In the genomic region with DNA sequence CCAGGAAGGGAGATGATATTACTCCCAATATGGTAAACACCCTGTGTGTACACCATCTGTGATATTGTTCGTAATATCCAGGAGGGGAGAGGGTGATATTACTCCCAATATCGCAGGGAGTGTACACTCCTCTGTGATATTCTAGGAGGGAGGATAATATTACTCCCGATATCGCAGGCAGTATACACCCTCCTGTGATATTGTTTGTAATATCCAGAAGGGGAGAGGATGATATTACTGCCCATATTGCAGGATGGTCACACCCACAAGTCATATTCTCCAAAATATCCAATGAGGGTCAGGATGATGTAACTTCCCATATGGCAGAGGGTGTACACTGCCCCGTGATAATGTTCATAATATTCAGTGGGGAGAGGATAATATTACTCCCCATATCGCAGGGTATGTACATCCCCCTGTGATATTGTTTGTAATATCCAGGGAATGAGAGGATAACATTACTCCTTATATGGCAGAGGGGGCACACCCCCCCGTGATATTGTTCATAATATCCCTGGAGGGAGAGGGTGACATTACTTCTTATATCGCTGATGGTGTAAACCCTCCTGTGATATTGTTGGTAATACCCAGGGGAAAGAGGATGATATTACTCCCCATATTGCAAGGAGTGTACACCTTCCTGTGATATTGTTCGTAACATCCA, we compare ENCODE assay signal across 23 cellular contexts. TPM values are rescaled to one million over a fixed set of nuclear protein-coding genes. Genes with fewer than 3 reads are reported as not detected.
"Had no signal": no experiment of that assay in that cellular context is flagged by ENCODE, and none has a peak within 500 bp of the region (broad histone marks: within the 10 kb centered on the region; RNA-seq: fewer than 3 reads in every experiment).

No MANE protein-coding gene starts in this region.

- H3K4me2 ChIP-seq: KMS-11, PC-9 had no signal

- ATAC-seq: HepG2, SK-N-SH treated with all-trans-retinoic acid at 6 μM for 48 hours, T-helper 17 cell had no signal

- FAIRE-seq: HepG2, RCC 7860 had no signal

- H3K27ac ChIP-seq: KMS-11, PC-9, RWPE1 had no signal

- DNase-seq: IMR-90; Kasumi-1; MM.1S; NCI-H1105; NCI-H1417; NCI-H1436 treated with DMSO at 0.1 percent for 48 hours; NCI-H1694; NCI-H187 treated with DMSO at 0.1 percent for 48 hours; NCI-H2081; NCI-H2227 treated with DMSO at 0.1 percent for 48 hours; NCI-H510A treated with DMSO at 0.1 percent for 48 hours; NCI-H526; NCI-H748 treated with DMSO at 0.1 percent for 48 hours; NK-92 treated with Interleukin-12 subunit alpha and Interleukin-12 subunit beta, amount 100 ng/mL, for 24 hours; PC-9; SHP77; T-helper 1 cell; T-helper 17 cell had no signal

- H2AFZ ChIP-seq: PC-9 had no signal

- H3K4me3 ChIP-seq: PC-9 had no signal

- H3K9ac ChIP-seq: KMS-11 had no signal

RNA-seq across cellular contexts. Expression of gene AZGP1, which starts 17.1 kb away (rescaled TPM):
- polyA plus RNA-seq: IMR-90 had no signal

RNA-seq across cellular contexts. Expression of gene GJC3, which starts 29.3 kb away (rescaled TPM):
- polyA plus RNA-seq: IMR-90 had no signal
